In the genomic region with DNA sequence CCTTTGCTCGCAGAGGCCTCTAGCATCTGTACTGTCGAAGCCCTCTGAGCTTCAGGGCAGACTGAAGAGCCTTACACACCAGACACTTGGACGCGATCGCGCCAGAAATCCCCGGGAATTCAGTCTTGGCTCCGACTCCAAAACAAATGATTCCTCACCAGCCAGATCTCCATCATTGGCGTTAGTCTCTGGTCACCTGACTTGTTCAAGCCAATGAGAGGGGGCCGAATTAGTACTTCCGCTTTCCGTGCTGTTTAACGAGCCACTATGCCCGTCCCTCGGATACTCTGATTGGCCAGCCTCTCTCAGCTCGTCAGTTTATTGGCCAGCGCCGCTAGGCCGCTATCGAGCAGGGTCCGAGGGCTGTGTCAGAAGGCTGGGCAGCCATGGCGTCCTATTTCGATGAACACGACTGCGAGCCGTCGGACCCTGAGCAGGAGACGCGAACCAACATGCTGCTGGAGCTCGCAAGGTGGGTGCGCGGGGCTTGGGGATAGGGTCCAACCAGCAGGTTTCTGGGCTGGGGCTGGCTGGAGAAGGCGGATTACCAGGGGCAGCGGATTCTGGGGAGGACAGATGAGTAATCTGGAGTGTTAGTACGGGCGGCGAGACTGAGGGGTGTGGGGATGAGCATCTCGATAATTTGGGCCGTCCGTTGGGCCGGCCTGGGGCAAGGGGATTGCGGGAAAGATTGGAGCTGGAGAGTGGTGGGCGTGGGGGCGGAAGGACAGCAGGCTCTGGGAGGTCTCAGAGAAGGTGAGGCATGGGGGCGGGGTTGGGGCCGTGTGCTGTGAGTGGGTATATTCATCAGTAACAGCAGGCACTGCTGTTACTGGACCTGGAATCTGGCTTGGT, we compare ENCODE assay signal across 8 cellular contexts. TPM values are rescaled to one million over a fixed set of nuclear protein-coding genes. Genes with fewer than 3 reads are reported as not detected.
DNase-seq lines count a peak whose midpoint lies in the region; ATAC-seq and TF ChIP-seq lines count a peak whose summit lies in the region.

A gene with protein sequence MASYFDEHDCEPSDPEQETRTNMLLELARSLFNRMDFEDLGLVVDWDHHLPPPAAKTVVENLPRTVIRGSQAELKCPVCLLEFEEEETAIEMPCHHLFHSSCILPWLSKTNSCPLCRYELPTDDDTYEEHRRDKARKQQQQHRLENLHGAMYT (plus strand): TSS at position 368 of the 855 bp plus-strand sequence. CDS start 19 bp downstream, at position 387.

- H3K9me3 Mint-ChIP-seq in IgD-negative memory B cell = no peaks in the 10 kb centered on the region

- H3K4me1 ChIP-seq in mononuclear cell (ENCODE audit: insufficient read depth, low read length) = peaks cover 47% of the 10 kb centered on the region

- ATAC-seq in GM21529 (IDR thresholded peaks at IDR 0.05; ENCODE audit: unreplicated experiment) = peak; percentile 98

- H3K4me3 Mint-ChIP-seq in IgD-negative memory B cell = peak within 1 kb of the TSS; percentile 96 to 100 (median 98)

- H3K4me3 ChIP-seq in epithelial cell of esophagus (ENCODE audit: low read length) (peak within 1 kb of the TSS; percentile 90), mononuclear cell (ENCODE audit: low read length) (peak within 1 kb of the TSS; percentile 97)

- no peaks in the 10 kb centered on the region for H3K27me3 Mint-ChIP-seq in IgD-negative memory B cell

- no peak for TF ChIP-seq CTCF in epithelial cell of esophagus (IDR thresholded peaks at IDR 0.05; ENCODE audit: insufficient read depth, low read depth, low read length, missing control alignments)

- peaks cover 15 to 26% (median 15%) of the 10 kb centered on the region in 3 donors for H3K4me1 Mint-ChIP-seq in IgD-negative memory B cell

- DNase-seq in DMS 273 treated with DMSO at 0.1 percent for 48 hours (lab: John Stamatoyannopoulos, UW) (peak; percentile 98), OCI-M2 (lab: John Stamatoyannopoulos, UW; ENCODE audit: unreplicated experiment) (peak; percentile 77), activated T-cell treated with anti-CD3 and anti-CD28 coated beads for 4 hours (peak; percentile 75), epithelial cell of esophagus (ENCODE audit: low read depth) (peak; percentile 99)
- peak; percentile 62 to 81 for DNase-seq in stimulated activated CD8-positive, alpha-beta memory T cell treated with anti-CD3 and anti-CD28 coated beads, Interleukin-4, amount 100 ng/mL, for 1 hour (ENCODE audit: low read depth in 2 of 2, low spot score in 1 of 2)

- peak within 1 kb of the TSS; percentile 75 to 100 (median 97) for H3K27ac Mint-ChIP-seq in IgD-negative memory B cell

- H3K36me3 Mint-ChIP-seq in IgD-negative memory B cell = peaks cover 3% of the 10 kb centered on the region

- no peaks in the 10 kb centered on the region for H3K27me3 ChIP-seq in mononuclear cell (ENCODE audit: insufficient read depth, low read length)

- no peaks in the 10 kb centered on the region for H3K9me3 ChIP-seq in mononuclear cell (ENCODE audit: low read depth, low read length)

RNA-seq across cellular contexts. Expression of the gene that starts here (rescaled TPM):
- polyA plus RNA-seq in IgD-negative memory B cell = 206 TPM
- total RNA-seq in mononuclear cell = 55.9 TPM

Comparison
In these comparisons a context has a peak if more than half of its experiments do, and no peak if none do; other contexts are left out.
1. Peak in every context shown above with its lines: DNase-seq, ATAC-seq and H3K4me3 ChIP-seq.